ENCODE assay signal across 10 cellular contexts in the genomic region with DNA sequence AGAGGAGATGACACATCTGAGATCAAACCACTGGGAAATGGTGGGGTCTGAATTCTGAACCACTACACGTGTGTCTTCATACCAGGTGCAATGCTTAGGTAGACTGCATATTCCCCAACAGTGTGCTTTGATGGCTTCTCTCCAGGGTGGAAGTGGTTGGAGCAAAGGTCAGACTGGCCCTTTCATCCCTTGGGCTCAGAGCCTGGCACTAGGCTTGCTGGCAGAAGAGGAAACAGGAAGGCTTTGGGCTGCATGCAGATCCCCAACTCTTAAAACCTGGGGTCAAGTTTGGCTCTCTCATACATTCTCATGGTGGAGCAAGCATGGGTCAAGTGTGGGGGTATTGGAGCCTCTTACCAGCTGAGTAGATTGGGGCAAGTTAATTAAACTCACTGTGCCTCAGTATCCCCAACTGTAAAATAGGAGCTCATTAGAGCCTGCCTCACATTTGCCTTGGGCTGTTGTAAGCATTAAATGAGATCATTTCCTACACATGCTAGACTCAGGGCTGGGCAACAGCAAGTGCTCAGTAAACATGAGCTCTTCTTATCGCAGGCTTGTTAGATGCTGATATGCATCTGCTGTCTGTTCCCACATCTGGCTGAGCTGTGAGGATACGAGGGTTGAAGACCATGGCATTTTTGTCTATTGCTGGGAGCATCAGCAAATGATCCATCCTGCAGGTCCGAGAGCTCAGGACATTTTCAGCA. TPM values are rescaled to one million over a fixed set of nuclear protein-coding genes. Genes with fewer than 3 reads are reported as not detected.
A peak's percentile ranks its signal among the peaks of the same experiment; 100 is the strongest.
DNase-seq lines count a peak whose midpoint lies in the region; ATAC-seq and TF ChIP-seq lines count a peak whose summit lies in the region.
"Had no signal": no experiment of that assay in that cellular context is flagged by ENCODE, and none has a peak within 500 bp of the region (broad histone marks: within the 10 kb centered on the region; RNA-seq: fewer than 3 reads in every experiment).

No MANE protein-coding gene starts in this region.

- no peaks in the 10 kb centered on the region for H3K27me3 Mint-ChIP-seq in CD4-positive, alpha-beta T cell
- no peaks in the 10 kb centered on the region for H3K27me3 Mint-ChIP-seq in activated T-cell treated with anti-CD3 and anti-CD28 coated beads, Interleukin-2, amount 50 U/mL, for 72 hours (ENCODE audit: low read depth)

- H3K36me3 ChIP-seq in lower lobe of right lung (no peaks in the 10 kb centered on the region), hepatocyte (replicated peaks; ENCODE audit: insufficient read depth, low read depth) (no peaks in the 10 kb centered on the region)

- no peak overlapping the region for H3K4me2 ChIP-seq in hepatocyte

- H3K4me1 ChIP-seq in lower lobe of right lung: peaks cover 60% of the 10 kb centered on the region
- H3K4me1 ChIP-seq in hepatocyte (ENCODE audit: insufficient read depth): no peaks in the 10 kb centered on the region

- H3K9me2 ChIP-seq in hepatocyte (replicated peaks; ENCODE audit: insufficient read depth): no peaks in the 10 kb centered on the region

- intact Hi-C loops in CD4-positive, alpha-beta T cell (cut with DNase I, micrococcal nuclease): loop anchor here (2.0 to 5.0 kb wide), 2 partner anchors 16 to 67 kb away; partner anchors contain the start of gene PPP1R16B (in 1 of the 2)
- intact Hi-C loops in lower lobe of right lung (cut with DNase I): no loop called here

- no peaks in the 10 kb centered on the region for H3K27me3 ChIP-seq in CD4-positive, alpha-beta T cell (ENCODE audit: control insufficient read depth, insufficient read depth, low read length)
- H3K27me3 ChIP-seq in lower lobe of right lung (ENCODE audit: low read depth) (peaks cover 3% of the 10 kb centered on the region), hepatocyte (peaks cover 5% of the 10 kb centered on the region)
- H3K27me3 ChIP-seq: body of pancreas had no signal

- no peak overlapping the region for H2AFZ ChIP-seq in hepatocyte

- WGBS in hepatocyte (ENCODE audit: low lambda C conversion rate, missing lambda C conversion rate): 44% methylated on average over 4 of the region's 4 CpGs

- H3K36me3 Mint-ChIP-seq in CD4-positive, alpha-beta T cell (ENCODE audit: low read depth): peaks cover 6% of the 10 kb centered on the region
- H3K36me3 Mint-ChIP-seq in activated T-cell treated with anti-CD3 and anti-CD28 coated beads, Interleukin-2, amount 50 U/mL, for 72 hours (ENCODE audit: insufficient read depth in 2 of 2): peaks cover 3 to 8% of the 10 kb centered on the region in 2 donors

- no peaks in the 10 kb centered on the region for H3K9me3 Mint-ChIP-seq in CD4-positive, alpha-beta T cell
- no peaks in the 10 kb centered on the region for H3K9me3 Mint-ChIP-seq in activated T-cell treated with anti-CD3 and anti-CD28 coated beads, Interleukin-2, amount 50 U/mL, for 72 hours

- no peaks in the 10 kb centered on the region for H4K20me1 ChIP-seq in hepatocyte (ENCODE audit: insufficient read depth, poor library complexity, severe bottlenecking)

- peak in 3 of 10 experiments; percentile 16 to 30 (median 21) for DNase-seq in CD4-positive, alpha-beta T cell
- DNase-seq in activated T-cell treated with anti-CD3 and anti-CD28 coated beads, Interleukin-2, amount 50 U/mL, for 72 hours: peak in 1 of 2 donors; percentile 31
- DNase-seq in lower lobe of right lung (no peak), NOMO-1 (lab: John Stamatoyannopoulos, UW; ENCODE audit: unreplicated experiment in 2 of 2) (no peak), hepatocyte (ENCODE audit: low spot score) (no peak), dedifferentiated amniotic fluid mesenchymal stem cell (ENCODE audit: extremely low spot score) (no peak)
- DNase-seq: body of pancreas, NCI-H2029 had no signal

- POLR2A ChIA-PET in CD4-positive, alpha-beta T cell (lab: Charles Lee): interaction anchor here (0.7 to 5.9 kb wide), 14 partner anchors 13 to 127 kb away, joined by 3 to 107 read pairs (median 4); partner anchors contain the start of genes ACTR5, DHX35 and PPP1R16B

- H3K79me2 ChIP-seq in hepatocyte: no peaks in the 10 kb centered on the region

- peaks cover 97% of the 10 kb centered on the region for H3K4me1 Mint-ChIP-seq in CD4-positive, alpha-beta T cell (ENCODE audit: low read depth)
- H3K4me1 Mint-ChIP-seq in activated T-cell treated with anti-CD3 and anti-CD28 coated beads, Interleukin-2, amount 50 U/mL, for 72 hours (ENCODE audit: low read depth): peaks cover 94% of the 10 kb centered on the region

- peak overlapping the region; percentile 84 for H3K4me3 Mint-ChIP-seq in CD4-positive, alpha-beta T cell
- H3K4me3 Mint-ChIP-seq in activated T-cell treated with anti-CD3 and anti-CD28 coated beads, Interleukin-2, amount 50 U/mL, for 72 hours: peak overlapping the region; percentile 76 to 78

- H3K4me3 ChIP-seq in lower lobe of right lung (no peak overlapping the region), hepatocyte (no peak overlapping the region)
- H3K4me3 ChIP-seq: body of pancreas had no signal

- ATAC-seq in CD4-positive, alpha-beta T cell (ENCODE audit: poor library complexity): peak; percentile 43
- ATAC-seq in HG02642 (IDR thresholded peaks at IDR 0.05; ENCODE audit: poor library complexity, unreplicated experiment): peak; percentile 3
- ATAC-seq in activated T-cell treated with anti-CD3 and anti-CD28 coated beads, Interleukin-2, amount 50 U/mL, for 72 hours (replicated peaks in 1 of 2): no peak
- peak in 1 of 2 donors; percentile 41 for ATAC-seq in lower lobe of right lung
- no peak for ATAC-seq in HG02759 (IDR thresholded peaks at IDR 0.05; ENCODE audit: unreplicated experiment)
- ATAC-seq: body of pancreas had no signal

- H3K9me3 ChIP-seq in CD4-positive, alpha-beta T cell (ENCODE audit: control insufficient read depth, low read length): no peaks in the 10 kb centered on the region
- H3K9me3 ChIP-seq in lower lobe of right lung: no peaks in the 10 kb centered on the region
- no peaks in the 10 kb centered on the region for H3K9me3 ChIP-seq in hepatocyte (ENCODE audit: low read depth)
- H3K9me3 ChIP-seq: body of pancreas had no signal

- H3K27ac Mint-ChIP-seq in CD4-positive, alpha-beta T cell: peak overlapping the region; percentile 89
- H3K27ac Mint-ChIP-seq in activated T-cell treated with anti-CD3 and anti-CD28 coated beads, Interleukin-2, amount 50 U/mL, for 72 hours: peak overlapping the region; percentile 98

- no peak for TF ChIP-seq CTCF in CD4-positive, alpha-beta T cell (IDR thresholded peaks at IDR 0.05)
- TF ChIP-seq CTCF in lower lobe of right lung (IDR thresholded peaks at IDR 0.05) (no peak), hepatocyte (IDR thresholded peaks at IDR 0.05; ENCODE audit: poor library complexity) (no peak)

- CTCF ChIA-PET in CD4-positive, alpha-beta T cell (lab: Charles Lee): interaction anchor here (2.6 to 3.3 kb wide), 3 partner anchors 18 to 67 kb away, joined by 8 to 9 read pairs (median 8); no protein-coding TSS in a partner anchor

- H3K27ac ChIP-seq in CD4-positive, alpha-beta T cell (ENCODE audit: low read depth, low read length): peak overlapping the region; percentile 89
- H3K27ac ChIP-seq in lower lobe of right lung (peak overlapping the region; percentile 70), hepatocyte (no peak overlapping the region)

RNA-seq across cellular contexts. Expression of gene FAM83D, which starts 51.6 kb away (rescaled TPM):
- total RNA-seq in CD4-positive, alpha-beta T cell: 1 to 10 TPM; 1.8 to 1.9 TPM
- 10 to 100 TPM; 10.4 to 10.5 TPM for total RNA-seq in activated T-cell treated with anti-CD3 and anti-CD28 coated beads, Interleukin-2, amount 50 U/mL, for 72 hours
- total RNA-seq in lower lobe of right lung: 0.71 TPM
- total RNA-seq in hepatocyte: 5.0 and 5.4 TPM in 2 replicates
- polyA plus RNA-seq in hepatocyte: 5.2 and 6.3 TPM in 2 replicates

Comparison
In these comparisons a context has a peak if more than half of its experiments do, and no peak if none do; other contexts are left out.
1. ATAC-seq: peak in CD4-positive, alpha-beta T cell (single experiment) and HG02642 (single experiment); none in activated T-cell treated with anti-CD3 and anti-CD28 coated beads, Interleukin-2, amount 50 U/mL, for 72 hours (0 of 2) and HG02759 (single experiment).